In the genomic region with DNA sequence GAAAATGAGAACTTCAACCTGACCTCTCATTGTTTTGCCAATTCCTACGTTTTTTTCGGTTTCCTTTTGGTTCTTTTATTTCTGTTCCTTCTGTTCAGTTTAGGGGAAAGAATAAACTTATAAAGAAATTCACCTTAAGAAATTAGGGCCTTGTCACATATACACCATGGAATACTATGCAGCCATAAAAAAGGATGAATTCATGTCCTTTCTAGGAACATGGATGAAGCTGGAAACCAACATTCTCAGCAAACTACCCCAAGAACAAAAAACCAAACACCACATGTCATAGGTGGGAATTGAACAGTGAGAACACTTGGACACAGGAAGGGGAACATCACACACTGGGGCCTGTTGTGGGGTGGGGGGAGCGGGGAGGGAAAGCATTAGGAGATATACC, we compare ENCODE assay signal across 7 cellular contexts. TPM values are rescaled to one million over a fixed set of nuclear protein-coding genes. Genes with fewer than 3 reads are reported as not detected.
DNase-seq lines count a peak whose midpoint lies in the region; ATAC-seq, FAIRE-seq and TF ChIP-seq lines count a peak whose summit lies in the region.
"Not testable (repeated sequence)": the region's sequence is repeated elsewhere in the genome, so short reads cannot be mapped to it uniquely, and the experiment has no call there.

No MANE protein-coding gene starts in this region.

- not testable (repeated sequence) for H3K4me2 ChIP-seq in K562 (ENCODE audit: insufficient read depth, low read length)

- TF ChIP-seq POLR2A in K562 (conservative IDR thresholded peaks at IDR 0.05), result not testable (repeated sequence)

- peaks cover 45% of the 10 kb centered on the region for H3K36me3 Mint-ChIP-seq in CD4-positive, alpha-beta T cell (ENCODE audit: low read depth)
- H3K36me3 Mint-ChIP-seq in CD8-positive, alpha-beta T cell, result peaks cover 32% of the 10 kb centered on the region
- H3K36me3 Mint-ChIP-seq in activated naive CD8-positive, alpha-beta T cell, result not testable (repeated sequence)
- H3K36me3 Mint-ChIP-seq in endothelial cell (ENCODE audit: low read depth, unreplicated experiment), result peaks cover 15% of the 10 kb centered on the region

- not testable (repeated sequence) for H3K27me3 ChIP-seq in CD4-positive, alpha-beta T cell (ENCODE audit: control insufficient read depth, insufficient read depth, low read length); CD8-positive, alpha-beta T cell (ENCODE audit: insufficient read depth, low read length); K562 (ENCODE audit: control insufficient read depth in 2 of 2, insufficient read depth in 2 of 2, low read length in 2 of 2); skeletal muscle tissue (ENCODE audit: control insufficient read depth in 3 of 3, insufficient read depth in 3 of 3, low read length in 3 of 3)

- 100% methylated on average over 2 of the region's 3 CpGs for whole genome bisulfite sequencing in K562 (ENCODE audit: insufficient coverage, low coverage, missing lambda C conversion rate)

- not testable (repeated sequence) for H3K9ac ChIP-seq in K562 (ENCODE audit: insufficient read depth in 1 of 2, low read depth in 2 of 2, low read length in 2 of 2); skeletal muscle tissue (ENCODE audit: low read depth in 1 of 3, low read length in 3 of 3)

- not testable (repeated sequence) for H3K9me1 ChIP-seq in K562 (ENCODE audit: control insufficient read depth, insufficient read depth, low read length)

- not testable (repeated sequence) for H4K20me1 ChIP-seq in K562 (replicated peaks; ENCODE audit: control insufficient read depth, insufficient read depth, low read length)

- peaks cover 71% of the 10 kb centered on the region for H3K4me1 Mint-ChIP-seq in CD4-positive, alpha-beta T cell (ENCODE audit: low read depth)
- H3K4me1 Mint-ChIP-seq in CD8-positive, alpha-beta T cell (ENCODE audit: low read depth), result peaks cover 63% of the 10 kb centered on the region
- H3K4me1 Mint-ChIP-seq in activated naive CD8-positive, alpha-beta T cell (ENCODE audit: low read depth), result peaks cover 55% of the 10 kb centered on the region
- H3K4me1 Mint-ChIP-seq in endothelial cell (ENCODE audit: unreplicated experiment), result not testable (repeated sequence)

- not testable (repeated sequence) for BruUV-seq in K562 (replicated peaks; lab: Mats Ljungman, UMichigan)

- POLR2A ChIA-PET in CD4-positive, alpha-beta T cell (lab: Charles Lee), result interaction anchor here (0.9 to 4.6 kb wide), 2 partner anchors 46 to 85 kb away, joined by 3 to 20 read pairs; a partner anchor contains a TSS
- POLR2A ChIA-PET in CD8-positive, alpha-beta T cell (lab: Charles Lee), result interaction anchor here (0.6 kb wide), 1 partner anchor 410 kb away, joined by 3 read pairs; a partner anchor contains a TSS
- POLR2A ChIA-PET in HEK293 (lab: Yijun Ruan, JAX); K562 (lab: Yijun Ruan, JAX): not testable (repeated sequence)

- H3K36me3 ChIP-seq in CD8-positive, alpha-beta T cell (ENCODE audit: insufficient read depth, low read length); HEK293 (ENCODE audit: control insufficient read depth in 2 of 2, insufficient read depth in 1 of 2, low read length in 2 of 2); skeletal muscle tissue (ENCODE audit: control insufficient read depth in 3 of 3, insufficient read depth in 3 of 3, low read length in 3 of 3): not testable (repeated sequence)
- peaks cover 14% of the 10 kb centered on the region; the same call in 2 of the 3 replicates for H3K36me3 ChIP-seq in K562 (ENCODE audit: control insufficient read depth, insufficient read depth, low read length)

- peak overlapping the region; percentile 10 for H3K27ac Mint-ChIP-seq in CD4-positive, alpha-beta T cell
- H3K27ac Mint-ChIP-seq in CD8-positive, alpha-beta T cell, result peak overlapping the region; percentile 61
- H3K27ac Mint-ChIP-seq in activated naive CD8-positive, alpha-beta T cell, result peak overlapping the region; percentile 16
- peak overlapping the region; percentile 49 for H3K27ac Mint-ChIP-seq in endothelial cell (ENCODE audit: unreplicated experiment)

- TF ChIP-seq RAD21 in K562 (CRISPR knock-in tag; conservative IDR thresholded peaks at IDR 0.05 in 1 of 2, IDR thresholded peaks at IDR 0.05 in 1 of 2), result not testable (repeated sequence)

- not testable (repeated sequence) for H3K9me3 Mint-ChIP-seq in CD4-positive, alpha-beta T cell; CD8-positive, alpha-beta T cell; activated naive CD8-positive, alpha-beta T cell (ENCODE audit: low read depth); endothelial cell (ENCODE audit: unreplicated experiment)

- H3K4me3 Mint-ChIP-seq in CD4-positive, alpha-beta T cell; CD8-positive, alpha-beta T cell; activated naive CD8-positive, alpha-beta T cell; endothelial cell (ENCODE audit: unreplicated experiment): not testable (repeated sequence)

- TF ChIP-seq EP300 in K562 (IDR thresholded peaks at IDR 0.05; ENCODE audit: low read length), result not testable (repeated sequence)

- H3K27ac ChIP-seq in CD4-positive, alpha-beta T cell (ENCODE audit: low read depth, low read length); CD8-positive, alpha-beta T cell (ENCODE audit: low read depth, low read length); HEK293 (ENCODE audit: extremely low read depth, low read depth, low read length); K562 (ENCODE audit: extremely low read depth, low read depth, low read length): not testable (repeated sequence)
- H3K27ac ChIP-seq in skeletal muscle tissue (ENCODE audit: low read depth, low read length), result peak overlapping the region; percentile 12

- in situ Hi-C loops in K562 (cut with MboI), result not testable (repeated sequence)

- FAIRE-seq in K562 (lab: Jason Lieb, UNC), result not testable (repeated sequence)

- H3K4me3 ChIP-seq in CD8-positive, alpha-beta T cell (ENCODE audit: low read depth, low read length); HEK293 (ENCODE audit: low read depth, low read length); K562; skeletal muscle tissue (ENCODE audit: low read length in 3 of 3): not testable (repeated sequence)

- not testable (repeated sequence) for TF ChIP-seq CTCF in CD4-positive, alpha-beta T cell (IDR thresholded peaks at IDR 0.05); CD8-positive, alpha-beta T cell (IDR thresholded peaks at IDR 0.05); HEK293 (tag by site-specific recombination; IDR thresholded peaks at IDR 0.05); K562 (IDR thresholded peaks at IDR 0.05 in 2 of 3, conservative IDR thresholded peaks at IDR 0.05 in 1 of 3; ENCODE audit: insufficient read depth in 2 of 3, low read depth in 1 of 3, low read length in 3 of 3); endothelial cell (IDR thresholded peaks at IDR 0.05; ENCODE audit: unreplicated experiment)

- H3K9me3 ChIP-seq in CD4-positive, alpha-beta T cell (ENCODE audit: control insufficient read depth, low read length); CD8-positive, alpha-beta T cell (ENCODE audit: low read length); HEK293 (ENCODE audit: control insufficient read depth, insufficient read depth, low read depth, low read length); K562 (replicated peaks; ENCODE audit: control insufficient read depth, insufficient read depth, low read depth, low read length); skeletal muscle tissue (ENCODE audit: control insufficient read depth in 3 of 3, low read length in 3 of 3): not testable (repeated sequence)

- H3K27me3 Mint-ChIP-seq in CD4-positive, alpha-beta T cell; CD8-positive, alpha-beta T cell (ENCODE audit: low read depth); activated naive CD8-positive, alpha-beta T cell; endothelial cell (ENCODE audit: unreplicated experiment): not testable (repeated sequence)

- DNase-seq in CD4-positive, alpha-beta T cell; CD8-positive, alpha-beta T cell; K562 (ENCODE audit: extremely low read depth in 1 of 4, low spot score in 3 of 4); endothelial cell (ENCODE audit: low spot score): not testable (repeated sequence)

- peaks cover 86% of the 10 kb centered on the region for H3K79me2 ChIP-seq in K562 (ENCODE audit: control insufficient read depth, insufficient read depth, low read length)

- not testable (repeated sequence) for ATAC-seq in CD4-positive, alpha-beta T cell (ENCODE audit: poor library complexity); CD8-positive, alpha-beta T cell; K562

- H3K4me1 ChIP-seq in CD8-positive, alpha-beta T cell (ENCODE audit: insufficient read depth, low read length), result peaks cover 29% of the 10 kb centered on the region
- H3K4me1 ChIP-seq in HEK293 (ENCODE audit: control insufficient read depth, insufficient read depth, low read length) (peaks cover 18% of the 10 kb centered on the region), K562 (replicated peaks in 1 of 2; ENCODE audit: control insufficient read depth in 2 of 2, insufficient read depth in 2 of 2, low read length in 2 of 2) (peaks cover 10 to 36% of the 10 kb centered on the region in 2 experiments; a peak in 4 of 5 replicates), skeletal muscle tissue (ENCODE audit: control insufficient read depth in 3 of 3, insufficient read depth in 3 of 3, low read length in 3 of 3) (peaks cover 13 to 32% (median 16%) of the 10 kb centered on the region in 3 donors)

- intact Hi-C loops in CD4-positive, alpha-beta T cell (cut with DNase I, micrococcal nuclease), result loop anchor here in 1 of 2 experiments (5.0 kb wide), 1 partner anchor 46 kb away; a partner anchor contains a TSS
- intact Hi-C loops in CD8-positive, alpha-beta T cell (cut with DNase I, micrococcal nuclease); K562 (cut with micrococcal nuclease): not testable (repeated sequence)

- not testable (repeated sequence) for H2AFZ ChIP-seq in K562 (ENCODE audit: low read depth, low read length)

- CTCF ChIA-PET in CD4-positive, alpha-beta T cell (lab: Charles Lee), result interaction anchor here (1.4 to 1.6 kb wide), 2 partner anchors 11 to 25 kb away, joined by 3 read pairs; no protein-coding TSS in a partner anchor
- CTCF ChIA-PET in CD8-positive, alpha-beta T cell (lab: Charles Lee); K562 (lab: Yijun Ruan, JAX; ENCODE audit: low intra/inter-chr PET ratio): not testable (repeated sequence)
- CTCF ChIA-PET in HEK293 (lab: Yijun Ruan, JAX), result interaction anchor here (0.7 kb wide), 1 partner anchor 71 kb away, joined by 3 read pairs; no protein-coding TSS in a partner anchor

RNA-seq across cellular contexts. Expression of a gene that starts 46.5 kb away (rescaled TPM):
- 10 to 100 TPM; 94.7 to 96.9 TPM for total RNA-seq in CD4-positive, alpha-beta T cell
- 10 to 100 TPM; 85.6 to 87.1 TPM for total RNA-seq in CD8-positive, alpha-beta T cell
- total RNA-seq in K562 (2011; cell fraction: chromatin; rRNA removed; ENCODE audit: low replicate concordance), result 112 and 233 TPM in 2 replicates
- total RNA-seq in K562 (2011; cell fraction: nucleolus; rRNA removed), result 51.4 and 66.5 TPM in 2 replicates
- total RNA-seq in K562 (2011; cell fraction: nucleoplasm; rRNA removed), result 75.7 and 89.3 TPM in 2 replicates
- total RNA-seq in K562 (2014; rRNA removed) (27.9 and 41.7 TPM in 2 replicates), K562 (2014; rRNA removed; fragmentation: Illumina TruSeq; extraction: Trizol) (62.1 and 80.5 TPM in 2 replicates), K562 (2015; rRNA removed; fragmentation: Illumina TruSeq; extraction: Trizol) (66.1 and 72.8 TPM in 2 replicates), K562 (2021) (47.5 and 50.8 TPM in 2 replicates), endothelial cell (ENCODE audit: unreplicated experiment) (93.3 TPM), skeletal muscle tissue (91.9 TPM)
- polyA plus RNA-seq in K562 (2011; rRNA removed) (37.9 and 56.9 TPM in 2 replicates), K562 (2014; fragmentation: Illumina TruSeq; extraction: Trizol) (39.0 and 40.6 TPM in 2 replicates), K562 (2014; fragmentation: Nextera tagmentation; extraction: Ambion mirVana) (10 to 100 TPM; 11.9 to 12.1 TPM), K562 (2014; rRNA removed) (38.6 and 40.4 TPM in 2 replicates)
- polyA plus RNA-seq in K562 (2011; cell fraction: cytosol; rRNA removed), result 11.3 and 18.9 TPM in 2 replicates
- polyA plus RNA-seq in K562 (2011; cell fraction: nucleus; rRNA removed), result 35.7 and 43.4 TPM in 2 replicates
- 21.0 and 29.0 TPM in 2 replicates for polyA plus RNA-seq in K562 (2012)
- 120 and 130 TPM in 2 replicates for polyA minus RNA-seq in K562 (2011; rRNA and poly(A)+ RNA removed)
- 29.4 and 46.2 TPM in 2 replicates for polyA minus RNA-seq in K562 (2011; cell fraction: cytosol; rRNA and poly(A)+ RNA removed)
- polyA minus RNA-seq in K562 (2011; cell fraction: nucleus; rRNA and poly(A)+ RNA removed), result 102 and 130 TPM in 2 replicates

Comparison
In these comparisons a context has a peak if more than half of its experiments do, and no peak if none do; other contexts are left out.
1. H3K27ac Mint-ChIP-seq: peak in every context shown above with its lines; median percentile 61 in CD8-positive, alpha-beta T cell; 49 in endothelial cell; 16 in activated naive CD8-positive, alpha-beta T cell; 10 in CD4-positive, alpha-beta T cell.